ENCODE assay signal across 11 cellular contexts in the genomic region with DNA sequence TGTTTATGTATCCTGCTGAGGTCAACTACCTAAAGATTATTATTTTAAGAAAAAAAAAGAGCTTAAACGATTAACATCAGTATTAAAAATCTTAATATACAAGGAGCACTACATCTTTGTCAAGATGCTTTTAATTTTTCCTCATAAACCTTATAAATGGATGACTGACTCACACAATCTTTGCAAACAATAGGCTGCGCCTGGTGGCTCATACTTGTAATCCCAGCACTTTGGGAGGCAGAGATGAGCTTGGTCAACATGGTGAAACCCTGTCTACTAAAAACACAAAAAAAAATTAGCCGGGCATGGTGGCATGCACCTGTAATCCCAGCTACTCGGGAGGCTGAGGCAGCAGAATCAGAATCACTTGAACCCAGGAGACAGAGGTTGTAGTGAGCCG. TPM values are rescaled to one million over a fixed set of nuclear protein-coding genes. Genes with fewer than 3 reads are reported as not detected.
DNase-seq lines count a peak whose midpoint lies in the region; ATAC-seq, FAIRE-seq and TF ChIP-seq lines count a peak whose summit lies in the region.
"Had no signal": no experiment of that assay in that cellular context is flagged by ENCODE, and none has a peak within 500 bp of the region (broad histone marks: within the 10 kb centered on the region; RNA-seq: fewer than 3 reads in every experiment).

No MANE protein-coding gene starts in this region.

- peaks cover 65% of the 10 kb centered on the region for H3K36me3 ChIP-seq in DND-41 (ENCODE audit: insufficient read depth, low read length)
- peaks cover 18% of the 10 kb centered on the region for H3K36me3 ChIP-seq in Loucy (ENCODE audit: insufficient read depth, low read length)
- peaks cover 5% of the 10 kb centered on the region for H3K36me3 ChIP-seq in bronchial epithelial cell (ENCODE audit: control insufficient read depth, insufficient read depth, low read length)
- peaks cover 16 to 48% (median 17%) of the 10 kb centered on the region in 3 experiments for H3K36me3 ChIP-seq in naive thymus-derived CD4-positive, alpha-beta T cell (ENCODE audit: control insufficient read depth in 2 of 3, insufficient read depth in 3 of 3, low read length in 3 of 3)
- peaks cover 5 to 53% (median 8%) of the 10 kb centered on the region in 3 donors for H3K36me3 ChIP-seq in tibial nerve

- DNase-seq in DND-41 (no peak), bronchial epithelial cell (ENCODE audit: low read depth) (peak; percentile 43), tibial nerve (ENCODE audit: low spot score in 2 of 2) (no peak), NCI-H524 (lab: John Stamatoyannopoulos, UW) (no peak)
- DNase-seq in naive thymus-derived CD4-positive, alpha-beta T cell, result no peak
- no peak for DNase-seq in effector memory CD8-positive, alpha-beta T cell
- DNase-seq: kidney, NCI-H446 treated with DMSO at 0.1 percent for 48 hours, tibial artery had no signal

- H3K9me2 ChIP-seq in Loucy (replicated peaks; ENCODE audit: low read depth, low read length), result no peaks in the 10 kb centered on the region

- no peaks in the 10 kb centered on the region for H3K27me3 Mint-ChIP-seq in naive thymus-derived CD4-positive, alpha-beta T cell
- H3K27me3 Mint-ChIP-seq in effector memory CD8-positive, alpha-beta T cell, result no peaks in the 10 kb centered on the region

- CTCF ChIA-PET in naive thymus-derived CD4-positive, alpha-beta T cell (lab: Charles Lee), result interaction anchor here (0.9 to 3.9 kb wide), 5 partner anchors 12 to 62 kb away, joined by 3 to 29 read pairs (median 3); no protein-coding TSS in a partner anchor

- peaks cover 75% of the 10 kb centered on the region for H3K79me2 ChIP-seq in DND-41 (ENCODE audit: insufficient read depth, low read length)
- peaks cover 65% of the 10 kb centered on the region for H3K79me2 ChIP-seq in Loucy (ENCODE audit: insufficient read depth, low read length)

- no peaks in the 10 kb centered on the region for H3K9me3 Mint-ChIP-seq in naive thymus-derived CD4-positive, alpha-beta T cell
- no peaks in the 10 kb centered on the region for H3K9me3 Mint-ChIP-seq in effector memory CD8-positive, alpha-beta T cell

- intact Hi-C loops in naive thymus-derived CD4-positive, alpha-beta T cell (cut with micrococcal nuclease), result loop anchor here in 1 of 2 donors (5.0 kb wide), 1 partner anchor 405 kb away; a partner anchor contains a TSS

- H2AFZ ChIP-seq in DND-41 (ENCODE audit: low read depth, low read length), result no peak overlapping the region
- H2AFZ ChIP-seq in Loucy (ENCODE audit: low read length), result no peak overlapping the region

- H3K9ac ChIP-seq in DND-41 (ENCODE audit: low read depth, low read length) (peak overlapping the region; percentile 88), Loucy (ENCODE audit: low read depth, low read length, poor library complexity, severe bottlenecking) (peak overlapping the region; percentile 97)

- peaks cover 11 to 41% (median 33%) of the 10 kb centered on the region in 7 donors for H3K4me1 Mint-ChIP-seq in naive thymus-derived CD4-positive, alpha-beta T cell
- H3K4me1 Mint-ChIP-seq in effector memory CD8-positive, alpha-beta T cell (ENCODE audit: low read depth in 2 of 2), result peaks cover 6 to 32% of the 10 kb centered on the region in 2 donors

- H3K4me3 ChIP-seq in DND-41 (ENCODE audit: low read depth in 1 of 2, low read length in 2 of 2) (peak overlapping the region in 1 of 2 experiments; percentile 78; a peak in 3 of 4 replicates), Loucy (ENCODE audit: low read length, poor library complexity, severe bottlenecking) (peak overlapping the region; percentile 94), bronchial epithelial cell (ENCODE audit: low read depth, low read length) (no peak overlapping the region), tibial nerve (peak overlapping the region in 1 of 4 donors; percentile 59)
- no peak overlapping the region for H3K4me3 ChIP-seq in naive thymus-derived CD4-positive, alpha-beta T cell (ENCODE audit: low read length)

- H3K4me2 ChIP-seq in DND-41 (ENCODE audit: insufficient read depth, low read length) (peak overlapping the region; percentile 92), Loucy (ENCODE audit: low read depth, low read length, poor library complexity, severe bottlenecking) (peak overlapping the region; percentile 88)

- ATAC-seq in DND-41 (ENCODE audit: insufficient read depth, low read depth) (no peak), HG02981 (IDR thresholded peaks at IDR 0.05; ENCODE audit: unreplicated experiment) (no peak)
- ATAC-seq in naive thymus-derived CD4-positive, alpha-beta T cell, result no peak
- no peak for ATAC-seq in effector memory CD8-positive, alpha-beta T cell (replicated peaks)

- TF ChIP-seq CTCF in DND-41 (IDR thresholded peaks at IDR 0.05; ENCODE audit: borderline replicate concordance, extremely low read depth, low read length, poor library complexity, severe bottlenecking) (no peak), Loucy (conservative IDR thresholded peaks at IDR 0.05; ENCODE audit: low read length) (no peak), bronchial epithelial cell (IDR thresholded peaks at IDR 0.05; ENCODE audit: insufficient read depth, low read length, severe bottlenecking) (no peak), tibial nerve (IDR thresholded peaks at IDR 0.05) (no peak)

- H4K20me1 ChIP-seq in DND-41 (ENCODE audit: insufficient read depth, low read length) (peaks cover 42% of the 10 kb centered on the region), Loucy (ENCODE audit: insufficient read depth, low read length, poor library complexity, severe bottlenecking) (peaks cover 60% of the 10 kb centered on the region)

- H3F3A ChIP-seq in Loucy (ENCODE audit: low read depth), result no peaks in the 10 kb centered on the region

- no peak overlapping the region for H3K27ac ChIP-seq in DND-41 (ENCODE audit: low read length)
- H3K27ac ChIP-seq in naive thymus-derived CD4-positive, alpha-beta T cell (ENCODE audit: low read depth, low read length), result peak overlapping the region; percentile 89
- no peak overlapping the region for H3K27ac ChIP-seq in tibial nerve

- TF ChIP-seq EP300 in tibial nerve (IDR thresholded peaks at IDR 0.05), result no peak

- no peak for FAIRE-seq in bronchial epithelial cell (lab: Jason Lieb, UNC)
- FAIRE-seq: kidney had no signal

- POLR2A ChIA-PET in naive thymus-derived CD4-positive, alpha-beta T cell (lab: Charles Lee), result interaction anchor here (0.6 to 4.1 kb wide), 7 partner anchors 10 to 272 kb away, joined by 3 to 46 read pairs (median 8); a partner anchor contains a TSS

- H3K4me1 ChIP-seq in DND-41 (ENCODE audit: insufficient read depth, low read length), result peaks cover 46% of the 10 kb centered on the region
- H3K4me1 ChIP-seq in Loucy (ENCODE audit: insufficient read depth, low read length, poor library complexity, severe bottlenecking), result peaks cover 32% of the 10 kb centered on the region
- peaks cover 40 to 42% of the 10 kb centered on the region in 2 donors for H3K4me1 ChIP-seq in naive thymus-derived CD4-positive, alpha-beta T cell (ENCODE audit: control insufficient read depth in 2 of 2, insufficient read depth in 2 of 2, low read length in 2 of 2)
- peaks cover 6 to 43% (median 38%) of the 10 kb centered on the region in 4 donors for H3K4me1 ChIP-seq in tibial nerve

- no peaks in the 10 kb centered on the region for H3K9me3 ChIP-seq in DND-41 (ENCODE audit: insufficient read depth, low read length, severe bottlenecking)
- no peaks in the 10 kb centered on the region for H3K9me3 ChIP-seq in Loucy (ENCODE audit: insufficient read depth, low read depth, low read length)
- H3K9me3 ChIP-seq in naive thymus-derived CD4-positive, alpha-beta T cell (ENCODE audit: control insufficient read depth in 2 of 3, low read length in 3 of 3), result no peaks in the 10 kb centered on the region
- H3K9me3 ChIP-seq in tibial nerve, result no peaks in the 10 kb centered on the region
- H3K9me3 ChIP-seq: tibial artery had no signal

- peaks cover 0 to 24% (median 11%) of the 10 kb centered on the region in 5 donors for H3K36me3 Mint-ChIP-seq in naive thymus-derived CD4-positive, alpha-beta T cell
- H3K36me3 Mint-ChIP-seq in effector memory CD8-positive, alpha-beta T cell (ENCODE audit: insufficient read depth), result peaks cover 52% of the 10 kb centered on the region

- TF ChIP-seq POLR2A in tibial nerve (IDR thresholded peaks at IDR 0.05), result no peak

- 78 to 86% methylated on average over 5 of the region's 5 CpGs for WGBS in tibial nerve, 2 donors

- H3K27me3 ChIP-seq in DND-41 (ENCODE audit: insufficient read depth, low read length, poor library complexity) (no peaks in the 10 kb centered on the region), Loucy (ENCODE audit: insufficient read depth, low read length, poor library complexity, severe bottlenecking) (no peaks in the 10 kb centered on the region), bronchial epithelial cell (ENCODE audit: control insufficient read depth, insufficient read depth, low read length) (no peaks in the 10 kb centered on the region), tibial nerve (no peaks in the 10 kb centered on the region)
- no peaks in the 10 kb centered on the region for H3K27me3 ChIP-seq in naive thymus-derived CD4-positive, alpha-beta T cell (ENCODE audit: control insufficient read depth in 2 of 2, insufficient read depth in 2 of 2, low read length in 2 of 2)
- H3K27me3 ChIP-seq: tibial artery had no signal

- H3K27ac Mint-ChIP-seq in naive thymus-derived CD4-positive, alpha-beta T cell, result peak overlapping the region in 2 of 9 donors; percentile 28 to 77
- no peak overlapping the region for H3K27ac Mint-ChIP-seq in effector memory CD8-positive, alpha-beta T cell

- H3K4me3 Mint-ChIP-seq in naive thymus-derived CD4-positive, alpha-beta T cell, result peak overlapping the region in 6 of 10 donors; percentile 32 to 71 (median 48)
- H3K4me3 Mint-ChIP-seq in effector memory CD8-positive, alpha-beta T cell, result no peak overlapping the region

RNA-seq across cellular contexts. Expression of a gene that starts 1.7 kb away (rescaled TPM):
- total RNA-seq in bronchial epithelial cell, result 20.3 and 30.3 TPM in 2 replicates
- total RNA-seq in naive thymus-derived CD4-positive, alpha-beta T cell, result 100 to 1,000 TPM in 2 of 5 experiments, 10 to 100 TPM in 3; 64.6 to 117 (median 79.8) TPM
- 1 to 10 TPM; 8.1 to 9.3 TPM for polyA plus RNA-seq in naive thymus-derived CD4-positive, alpha-beta T cell
- total RNA-seq in tibial nerve, result 10 to 100 TPM; 46.8 to 82.8 (median 67.7) TPM

RNA-seq across cellular contexts. Expression of a gene that starts 9.0 kb away (rescaled TPM):
- total RNA-seq in bronchial epithelial cell, result not detected in 2 replicates
- total RNA-seq in naive thymus-derived CD4-positive, alpha-beta T cell, result not detected
- 1 to 10 TPM in 1 of 2 donors, under 1 TPM in 1; 0.60 to 1.3 TPM for polyA plus RNA-seq in naive thymus-derived CD4-positive, alpha-beta T cell
- not detected for total RNA-seq in tibial nerve
- total RNA-seq: kidney had no signal

RNA-seq across cellular contexts. Expression of a gene that starts 21.3 kb away (rescaled TPM):
- total RNA-seq in bronchial epithelial cell (49.8 and 66.6 TPM in 2 replicates), tibial nerve (10 to 100 TPM; 18.8 to 23.3 (median 20.7) TPM)
- total RNA-seq in naive thymus-derived CD4-positive, alpha-beta T cell, result 10 to 100 TPM; 34.0 to 83.9 (median 41.4) TPM
- 10 to 100 TPM; 19.1 to 19.7 TPM for polyA plus RNA-seq in naive thymus-derived CD4-positive, alpha-beta T cell

RNA-seq across cellular contexts. Expression of a gene that starts 45.9 kb away (rescaled TPM):
- total RNA-seq in bronchial epithelial cell (57.1 and 79.2 TPM in 2 replicates), tibial nerve (100 to 1,000 TPM; 105 to 195 (median 153) TPM)
- total RNA-seq in naive thymus-derived CD4-positive, alpha-beta T cell, result 100 to 1,000 TPM; 108 to 236 (median 182) TPM
- polyA plus RNA-seq in naive thymus-derived CD4-positive, alpha-beta T cell, result 10 to 100 TPM; 17.0 to 28.5 TPM

Comparison
In these comparisons a context has a peak if more than half of its experiments do, and no peak if none do; other contexts are left out.
1. H3K4me3 Mint-ChIP-seq: peak in naive thymus-derived CD4-positive, alpha-beta T cell (6 of 10); none in effector memory CD8-positive, alpha-beta T cell (0 of 2).